Comparison of ENCODE assay signal across 28 cellular contexts in genomic region chr15:58553365-58553918, GRCh38.
A peak's percentile ranks its signal among the peaks of the same experiment; 100 is the strongest.
DNase-seq lines count a peak whose midpoint lies in the region; ATAC-seq and TF ChIP-seq lines count a peak whose summit lies in the region.
"Had no signal": no experiment of that assay in that cellular context is flagged by ENCODE, and none has a peak within 500 bp of the region (broad histone marks: within the 10 kb centered on the region; RNA-seq: fewer than 3 reads in every experiment).

No MANE protein-coding gene starts in this region.

- H3K36me3 Mint-ChIP-seq in activated naive CD8-positive, alpha-beta T cell treated with anti-CD3 and anti-CD28 coated beads, Interleukin-2, amount 10 ng/mL, durations not matched to agents 7 days and 5 days: peaks cover 15% of the 10 kb centered on the region
- H3K36me3 Mint-ChIP-seq in activated naive CD8-positive, alpha-beta T cell treated with anti-CD3 and anti-CD28 coated beads, Interleukin-2, amount 50 U/mL, for 24 hours (ENCODE audit: low read depth): no peaks in the 10 kb centered on the region
- H3K36me3 Mint-ChIP-seq: CD4-positive, alpha-beta memory T cell; stimulated activated naive B cell treated with anti-CD40 and anti-IgM and Interleukin-4, amounts not matched to agents 10 μg/mL and 1 μg/mL and 100 μg/mL, for 72 hours; WTC11 had no signal

- POLR2A ChIA-PET in activated naive CD8-positive, alpha-beta T cell treated with anti-CD3 and anti-CD28 coated beads, Interleukin-2, amount 10 ng/mL, durations not matched to agents 7 days and 5 days (lab: Charles Lee): no interaction called here
- POLR2A ChIA-PET in PC-9 (lab: Charles Lee; ENCODE audit: unreplicated experiment): no interaction called here

- H4K8ac ChIP-seq in mesenchymal stem cell (ENCODE audit: low read length): no peak overlapping the region

- no peaks in the 10 kb centered on the region for H3K79me2 ChIP-seq in PC-9 (ENCODE audit: low read depth)

- H3K27me3 ChIP-seq in PC-9 (ENCODE audit: insufficient read depth, low read depth) (no peaks in the 10 kb centered on the region), mesenchymal stem cell (ENCODE audit: control insufficient read depth in 1 of 2, insufficient read depth in 1 of 2, low read length in 2 of 2) (peaks cover 0 to 7% of the 10 kb centered on the region in 2 experiments)
- H3K27me3 ChIP-seq: gastrocnemius medialis, ovary, SJSA1, vagina had no signal

- H3K14ac ChIP-seq in mesenchymal stem cell (ENCODE audit: low read length in 2 of 2): no peak overlapping the region

- H3K4me2 ChIP-seq in PC-9 (peak overlapping the region; percentile 71), mesenchymal stem cell (ENCODE audit: low read length, poor library complexity, severe bottlenecking) (no peak overlapping the region)

- peak overlapping the region in 1 of 2 experiments; percentile 40 for H3K4ac ChIP-seq in mesenchymal stem cell (ENCODE audit: low read depth in 1 of 2, low read length in 2 of 2)

- no peak overlapping the region for H3K4me3 Mint-ChIP-seq in activated naive CD8-positive, alpha-beta T cell treated with anti-CD3 and anti-CD28 coated beads, Interleukin-2, amount 10 ng/mL, durations not matched to agents 7 days and 5 days
- no peak overlapping the region for H3K4me3 Mint-ChIP-seq in activated naive CD8-positive, alpha-beta T cell treated with anti-CD3 and anti-CD28 coated beads, Interleukin-2, amount 50 U/mL, for 24 hours
- H3K4me3 Mint-ChIP-seq: activated CD4-positive, alpha-beta T cell treated with anti-CD3 and anti-CD28 coated beads, Interleukin-2, amount 10 ng/mL, durations not matched to agents 7 days and 5 days; CD4-positive, alpha-beta memory T cell; naive thymus-derived CD8-positive, alpha-beta T cell; stimulated activated naive B cell treated with anti-CD40 and anti-IgM and Interleukin-4, amounts not matched to agents 10 μg/mL and 1 μg/mL and 100 μg/mL, for 72 hours; WTC11 had no signal

- DNase-seq in activated naive CD8-positive, alpha-beta T cell treated with anti-CD3 and anti-CD28 coated beads, Interleukin-2, amount 10 ng/mL, durations not matched to agents 7 days and 5 days: no peak
- no peak for DNase-seq in activated naive CD8-positive, alpha-beta T cell treated with anti-CD3 and anti-CD28 coated beads, Interleukin-2, amount 50 U/mL, for 24 hours
- DNase-seq in PC-9: no peak
- DNase-seq in mesenchymal stem cell: no peak
- peak; percentile 27 for DNase-seq in ureter (ENCODE audit: low spot score)
- DNase-seq in GM19238 (ENCODE audit: insufficient read length, low spot score): no peak
- DNase-seq in cerebellar nuclear complex (lab: John Stamatoyannopoulos, UW): no peak
- DNase-seq in stimulated activated CD4-positive, alpha-beta T cell treated with anti-CD3 and anti-CD28 coated beads, Interleukin-2, amount 100 ng/mL, for 24 hours: no peak
- DNase-seq: activated CD4-positive, alpha-beta T cell treated with anti-CD3 and anti-CD28 coated beads, Interleukin-2, amount 10 ng/mL, durations not matched to agents 7 days and 5 days; activated gamma-delta T cell treated with Interleukin-2 at 50 U/mL for 16 hours; activated T-cell treated with anti-CD3 and anti-CD28 coated beads, Interleukin-2, amount 50 U/mL, for 48 hours; AML-193; CD4-positive, alpha-beta memory T cell; gastrocnemius medialis; H7; lower lobe of right lung; naive thymus-derived CD8-positive, alpha-beta T cell; NCI-H1048; NCI-H2107; NCI-H446; NCI-H774; ovary; stimulated activated naive B cell treated with anti-CD40 and anti-IgM and Interleukin-4, amounts not matched to agents 10 μg/mL and 1 μg/mL and 100 μg/mL, for 72 hours had no signal

- 97% methylated on average over 10 of the region's 10 CpGs for WGBS in mesenchymal stem cell

- H3K9me3 Mint-ChIP-seq in activated naive CD8-positive, alpha-beta T cell treated with anti-CD3 and anti-CD28 coated beads, Interleukin-2, amount 10 ng/mL, durations not matched to agents 7 days and 5 days: no peaks in the 10 kb centered on the region
- no peaks in the 10 kb centered on the region for H3K9me3 Mint-ChIP-seq in activated naive CD8-positive, alpha-beta T cell treated with anti-CD3 and anti-CD28 coated beads, Interleukin-2, amount 50 U/mL, for 24 hours
- H3K9me3 Mint-ChIP-seq: CD4-positive, alpha-beta memory T cell; naive thymus-derived CD8-positive, alpha-beta T cell; stimulated activated naive B cell treated with anti-CD40 and anti-IgM and Interleukin-4, amounts not matched to agents 10 μg/mL and 1 μg/mL and 100 μg/mL, for 72 hours had no signal

- no peak overlapping the region for H3K4me3 ChIP-seq in PC-9
- no peak overlapping the region for H3K4me3 ChIP-seq in mesenchymal stem cell (ENCODE audit: insufficient read depth in 1 of 2, low read depth in 1 of 2, low read length in 2 of 2)
- H3K4me3 ChIP-seq: gastrocnemius medialis, lower lobe of right lung, ovary, SJSA1, skin epidermis, vagina had no signal

- no TSS peak for BruUV-seq in PC-9 (replicated peaks; lab: Mats Ljungman, UMichigan)

- peaks cover 38% of the 10 kb centered on the region for H3F3A ChIP-seq in PC-9 (ENCODE audit: insufficient read depth, low read depth)

- H3K4me1 Mint-ChIP-seq in activated naive CD8-positive, alpha-beta T cell treated with anti-CD3 and anti-CD28 coated beads, Interleukin-2, amount 10 ng/mL, durations not matched to agents 7 days and 5 days: peaks cover 24% of the 10 kb centered on the region
- peaks cover 24% of the 10 kb centered on the region for H3K4me1 Mint-ChIP-seq in activated naive CD8-positive, alpha-beta T cell treated with anti-CD3 and anti-CD28 coated beads, Interleukin-2, amount 50 U/mL, for 24 hours

- peak overlapping the region in 1 of 2 experiments; percentile 55 for H3K18ac ChIP-seq in mesenchymal stem cell (ENCODE audit: low read depth in 1 of 2, low read length in 2 of 2)

- no peaks in the 10 kb centered on the region for H3K79me1 ChIP-seq in mesenchymal stem cell (replicated peaks; ENCODE audit: low read length, poor library complexity, severe bottlenecking)

- no peak overlapping the region for H2BK15ac ChIP-seq in mesenchymal stem cell (ENCODE audit: low read depth, poor library complexity, severe bottlenecking)

- H3K9me2 ChIP-seq in PC-9 (ENCODE audit: insufficient read depth): no peaks in the 10 kb centered on the region

- H3K36me3 ChIP-seq in PC-9 (ENCODE audit: low read depth) (no peaks in the 10 kb centered on the region), mesenchymal stem cell (ENCODE audit: control insufficient read depth in 1 of 2, insufficient read depth in 2 of 2, low read depth in 1 of 2, low read length in 2 of 2) (no peaks in the 10 kb centered on the region)
- H3K36me3 ChIP-seq: gastrocnemius medialis, lower lobe of right lung, ovary, SJSA1, vagina had no signal

- H2AFZ ChIP-seq in PC-9: no peak overlapping the region
- no peak overlapping the region for H2AFZ ChIP-seq in mesenchymal stem cell (ENCODE audit: low read depth, low read length)

- H3K9me3 ChIP-seq in PC-9 (ENCODE audit: insufficient read depth, low read depth) (no peaks in the 10 kb centered on the region), mesenchymal stem cell (ENCODE audit: control insufficient read depth, low read length) (no peaks in the 10 kb centered on the region)
- H3K9me3 ChIP-seq: gastrocnemius medialis, lower lobe of right lung, ovary, SJSA1, vagina had no signal

- TF ChIP-seq CTCF in PC-9 (conservative IDR thresholded peaks at IDR 0.05): no peak

- H3K27me3 Mint-ChIP-seq in activated naive CD8-positive, alpha-beta T cell treated with anti-CD3 and anti-CD28 coated beads, Interleukin-2, amount 10 ng/mL, durations not matched to agents 7 days and 5 days: no peaks in the 10 kb centered on the region
- no peaks in the 10 kb centered on the region for H3K27me3 Mint-ChIP-seq in activated naive CD8-positive, alpha-beta T cell treated with anti-CD3 and anti-CD28 coated beads, Interleukin-2, amount 50 U/mL, for 24 hours

- H3K27ac Mint-ChIP-seq in activated naive CD8-positive, alpha-beta T cell treated with anti-CD3 and anti-CD28 coated beads, Interleukin-2, amount 10 ng/mL, durations not matched to agents 7 days and 5 days: peak overlapping the region; percentile 20
- no peak overlapping the region for H3K27ac Mint-ChIP-seq in activated naive CD8-positive, alpha-beta T cell treated with anti-CD3 and anti-CD28 coated beads, Interleukin-2, amount 50 U/mL, for 24 hours
- H3K27ac Mint-ChIP-seq: activated CD4-positive, alpha-beta T cell treated with anti-CD3 and anti-CD28 coated beads, Interleukin-2, amount 10 ng/mL, durations not matched to agents 7 days and 5 days; stimulated activated naive B cell treated with anti-CD40 and anti-IgM and Interleukin-4, amounts not matched to agents 10 μg/mL and 1 μg/mL and 100 μg/mL, for 72 hours; WTC11 had no signal

- H3K23ac ChIP-seq in mesenchymal stem cell (ENCODE audit: low read length in 2 of 2): no peak overlapping the region

- H2BK12ac ChIP-seq in mesenchymal stem cell (ENCODE audit: low read length in 2 of 2): peak overlapping the region; percentile 86 to 93

- no peak overlapping the region for H2BK5ac ChIP-seq in mesenchymal stem cell (ENCODE audit: low read depth, low read length, poor library complexity, severe bottlenecking)

- no peak overlapping the region for H4K91ac ChIP-seq in mesenchymal stem cell (ENCODE audit: low read length)

- CTCF ChIA-PET in PC-9 (lab: Charles Lee): no interaction called here

- H2BK120ac ChIP-seq in mesenchymal stem cell (ENCODE audit: low read depth, low read length): no peak overlapping the region

- no peak overlapping the region for H3K9ac ChIP-seq in mesenchymal stem cell (ENCODE audit: low read length)

- intact Hi-C loops in PC-9 (cut with micrococcal nuclease; ENCODE audit: unreplicated experiment): loop anchor here (10.0 kb wide), 1 partner anchor 221 kb away; the partner anchor contains the start of gene MINDY2

- no peaks in the 10 kb centered on the region for H4K20me1 ChIP-seq in PC-9 (ENCODE audit: insufficient read depth)

- no peak for ATAC-seq in activated naive CD8-positive, alpha-beta T cell treated with anti-CD3 and anti-CD28 coated beads, Interleukin-2, amount 10 ng/mL, durations not matched to agents 7 days and 5 days (ENCODE audit: low read depth)
- ATAC-seq in activated naive CD8-positive, alpha-beta T cell treated with anti-CD3 and anti-CD28 coated beads, Interleukin-2, amount 50 U/mL, for 24 hours: no peak
- ATAC-seq: gastrocnemius medialis; HepG2; naive thymus-derived CD8-positive, alpha-beta T cell; stimulated activated naive B cell treated with anti-CD40 and anti-IgM and Interleukin-4, amounts not matched to agents 10 μg/mL and 1 μg/mL and 100 μg/mL, for 72 hours; WTC11 had no signal

- H2AK5ac ChIP-seq in mesenchymal stem cell (ENCODE audit: low read length, severe bottlenecking): peak overlapping the region; percentile 41

- H3K4me1 ChIP-seq in PC-9 (replicated peaks; ENCODE audit: insufficient read depth) (peaks cover 41% of the 10 kb centered on the region), mesenchymal stem cell (ENCODE audit: control insufficient read depth, insufficient read depth, low read depth, low read length) (peaks cover 16% of the 10 kb centered on the region)

- peak overlapping the region; percentile 97 for H3K27ac ChIP-seq in PC-9
- H3K27ac ChIP-seq in mesenchymal stem cell (ENCODE audit: low read length, poor library complexity, severe bottlenecking): no peak overlapping the region
- H3K27ac ChIP-seq: gastrocnemius medialis, lower lobe of right lung, ovary, SJSA1 had no signal
